23 cellular contexts compared by ENCODE assay signal in the genomic region with DNA sequence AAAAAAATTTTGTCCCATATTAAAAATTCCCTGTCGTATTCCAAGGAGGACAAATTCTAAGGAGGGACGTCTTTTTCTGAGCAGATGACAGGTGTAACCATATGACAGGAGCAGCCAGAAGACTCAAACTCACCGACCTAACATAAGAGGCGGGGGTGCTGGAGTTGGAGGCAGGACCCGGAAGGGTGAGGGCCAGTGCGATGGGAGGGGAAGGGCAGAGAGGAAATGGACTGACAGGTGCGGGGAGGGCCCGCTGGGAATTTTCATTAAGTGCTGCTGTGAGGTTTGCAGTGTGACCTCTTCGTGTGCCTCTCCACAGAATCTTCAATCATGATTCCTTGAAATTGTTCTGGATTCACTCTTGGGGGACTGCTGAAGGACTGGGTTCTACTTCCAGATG.
DNase-seq lines count a peak whose midpoint lies in the region; ATAC-seq, FAIRE-seq and TF ChIP-seq lines count a peak whose summit lies in the region.
"Had no signal": no experiment of that assay in that cellular context is flagged by ENCODE, and none has a peak within 500 bp of the region (broad histone marks: within the 10 kb centered on the region; RNA-seq: fewer than 3 reads in every experiment).

No MANE protein-coding gene starts in this region.

- TF ChIP-seq CTCF in K562 (IDR thresholded peaks at IDR 0.05 in 2 of 3, conservative IDR thresholded peaks at IDR 0.05 in 1 of 3; ENCODE audit: insufficient read depth in 2 of 3, low read depth in 1 of 3, low read length in 3 of 3) (no peak), tibial artery (IDR thresholded peaks at IDR 0.05) (no peak)

- H3K4me3 Mint-ChIP-seq in stimulated activated naive CD8-positive, alpha-beta T cell treated with anti-CD3 and anti-CD28 coated beads, Interleukin-15, amount 100 ng/mL, for 72 hours, result no peak overlapping the region
- H3K4me3 Mint-ChIP-seq: B cell; CD4-positive, alpha-beta T cell; CD8-positive, alpha-beta memory T cell; GM23338; HFFc6 had no signal

- no peak for TF ChIP-seq POLR2A in K562 (conservative IDR thresholded peaks at IDR 0.05)

- in situ Hi-C loops in K562 (cut with MboI), result no loop called here

- H3K27me3 ChIP-seq in K562 (ENCODE audit: control insufficient read depth in 2 of 2, insufficient read depth in 2 of 2, low read length in 2 of 2) (peaks cover 0 to 14% of the 10 kb centered on the region in 2 experiments; a peak in 2 of 5 replicates), tibial artery (peaks cover 0 to 2% of the 10 kb centered on the region in 2 donors)
- H3K27me3 ChIP-seq: BLaER1 had no signal

- CTCF ChIA-PET in K562 (lab: Yijun Ruan, JAX; ENCODE audit: low intra/inter-chr PET ratio), result no interaction called here

- H3K9me3 ChIP-seq in K562 (replicated peaks; ENCODE audit: control insufficient read depth, insufficient read depth, low read depth, low read length) (no peaks in the 10 kb centered on the region), tibial artery (no peaks in the 10 kb centered on the region)
- H3K9me3 ChIP-seq: BLaER1, HAP-1 had no signal

- no peak overlapping the region for H3K27ac Mint-ChIP-seq in stimulated activated naive CD8-positive, alpha-beta T cell treated with anti-CD3 and anti-CD28 coated beads, Interleukin-15, amount 100 ng/mL, for 72 hours
- H3K27ac Mint-ChIP-seq: B cell; CD4-positive, alpha-beta T cell; CD8-positive, alpha-beta memory T cell; GM23338; HFFc6 had no signal

- peak overlapping the region; percentile 40; the same call in 1 of the 2 replicates for H2AFZ ChIP-seq in K562 (ENCODE audit: low read depth, low read length)
- H2AFZ ChIP-seq: GM23338 had no signal

- no peaks in the 10 kb centered on the region for H3K9me1 ChIP-seq in K562 (ENCODE audit: control insufficient read depth, insufficient read depth, low read length)

- no peaks in the 10 kb centered on the region for H3K79me2 ChIP-seq in K562 (ENCODE audit: control insufficient read depth, insufficient read depth, low read length)

- no peak for TF ChIP-seq RAD21 in K562 (CRISPR knock-in tag; conservative IDR thresholded peaks at IDR 0.05 in 1 of 2, IDR thresholded peaks at IDR 0.05 in 1 of 2)

- no peaks in the 10 kb centered on the region for H4K20me1 ChIP-seq in K562 (replicated peaks; ENCODE audit: control insufficient read depth, insufficient read depth, low read length)
- H4K20me1 ChIP-seq: BLaER1 had no signal

- H3K4me2 ChIP-seq in K562 (ENCODE audit: insufficient read depth, low read length), result no peak overlapping the region
- H3K4me2 ChIP-seq: BLaER1, GM23338 had no signal

- intact Hi-C loops in K562 (cut with micrococcal nuclease), result no loop called here
- intact Hi-C loops in tibial artery (cut with DNase I; ENCODE audit: low total_unique reads), result no loop called here

- no peaks in the 10 kb centered on the region for H3K36me3 ChIP-seq in K562 (ENCODE audit: control insufficient read depth, insufficient read depth, low read length)
- H3K36me3 ChIP-seq in tibial artery, result no peaks in the 10 kb centered on the region
- H3K36me3 ChIP-seq: BLaER1, HAP-1 had no signal

- FAIRE-seq in K562 (lab: Jason Lieb, UNC), result no peak
- FAIRE-seq: A204.1, D721Med, GM12878, GM19239 had no signal

- H3K4me1 Mint-ChIP-seq in stimulated activated naive CD8-positive, alpha-beta T cell treated with anti-CD3 and anti-CD28 coated beads, Interleukin-15, amount 100 ng/mL, for 72 hours, result no peaks in the 10 kb centered on the region
- H3K4me1 Mint-ChIP-seq: B cell; CD8-positive, alpha-beta memory T cell had no signal

- POLR2A ChIA-PET in K562 (lab: Yijun Ruan, JAX), result no interaction called here

- BruUV-seq in K562 (replicated peaks; lab: Mats Ljungman, UMichigan), result no TSS peak

- H3K27me3 Mint-ChIP-seq in stimulated activated naive CD8-positive, alpha-beta T cell treated with anti-CD3 and anti-CD28 coated beads, Interleukin-15, amount 100 ng/mL, for 72 hours, result peaks cover 16% of the 10 kb centered on the region

- H3K4me3 ChIP-seq in K562 (no peak overlapping the region), tibial artery (no peak overlapping the region)
- H3K4me3 ChIP-seq: BLaER1, GM12878, GM23338, HAP-1 had no signal

- TF ChIP-seq EP300 in K562 (IDR thresholded peaks at IDR 0.05; ENCODE audit: low read length), result no peak

- no peaks in the 10 kb centered on the region for H3K9me3 Mint-ChIP-seq in stimulated activated naive CD8-positive, alpha-beta T cell treated with anti-CD3 and anti-CD28 coated beads, Interleukin-15, amount 100 ng/mL, for 72 hours
- H3K9me3 Mint-ChIP-seq: CD4-positive, alpha-beta T cell; GM23338 had no signal

- 10% methylated on average over 9 of the region's 9 CpGs for WGBS in K562 (ENCODE audit: insufficient coverage, low coverage, missing lambda C conversion rate)

- H3K9ac ChIP-seq in K562 (ENCODE audit: insufficient read depth in 1 of 2, low read depth in 2 of 2, low read length in 2 of 2), result no peak overlapping the region
- H3K9ac ChIP-seq: BLaER1 had no signal

- H3K4me1 ChIP-seq in K562 (replicated peaks in 1 of 2; ENCODE audit: control insufficient read depth in 2 of 2, insufficient read depth in 2 of 2, low read length in 2 of 2) (peaks cover 0 to 7% of the 10 kb centered on the region in 2 experiments; a peak in 3 of 5 replicates), tibial artery (peaks cover 0 to 29% (median 10%) of the 10 kb centered on the region in 4 donors)
- H3K4me1 ChIP-seq: HAP-1 had no signal

- DNase-seq in NCI-H82 (lab: John Stamatoyannopoulos, UW) (peak; percentile 42), NCI-H82 treated with DMSO at 0.1 percent for 48 hours (lab: John Stamatoyannopoulos, UW; ENCODE audit: unreplicated experiment) (no peak), K562 (ENCODE audit: extremely low read depth in 1 of 4, low spot score in 3 of 4) (peak in 3 of 4 experiments; percentile 6 to 10 (median 7)), tibial artery (no peak)
- DNase-seq in stimulated activated naive CD8-positive, alpha-beta T cell treated with anti-CD3 and anti-CD28 coated beads, Interleukin-15, amount 100 ng/mL, for 72 hours, result no peak
- DNase-seq: CD4-positive, alpha-beta T cell; CD8-positive, alpha-beta memory T cell; DMS 273 treated with DMSO at 0.1 percent for 48 hours; DMS79; EL; GDM1; HFFc6 had no signal

- no peak for ATAC-seq in K562
- ATAC-seq in stimulated activated naive CD8-positive, alpha-beta T cell treated with anti-CD3 and anti-CD28 coated beads, Interleukin-15, amount 100 ng/mL, for 72 hours, result no peak
- no peak for ATAC-seq in SK-N-SH treated with all-trans-retinoic acid at 6 μM for 48 hours
- ATAC-seq: GM12878, GM23338 had no signal

- H3K27ac ChIP-seq in K562 (ENCODE audit: extremely low read depth, low read depth, low read length) (no peak overlapping the region), tibial artery (peak overlapping the region; percentile 51 to 55)
- H3K27ac ChIP-seq: 22Rv1, BLaER1, C4-2B had no signal

TF ChIP-seq in K562, 482 proteins besides CTCF, POLR2A, EP300 and RAD21 (continues in another document):
- peak; percentile 38; the same call in 1 of the 2 replicates for TF ChIP-seq ETV1 (tag; conservative IDR thresholded peaks at IDR 0.05; ENCODE audit: low read depth)
- TF ChIP-seq, protein P1, sequence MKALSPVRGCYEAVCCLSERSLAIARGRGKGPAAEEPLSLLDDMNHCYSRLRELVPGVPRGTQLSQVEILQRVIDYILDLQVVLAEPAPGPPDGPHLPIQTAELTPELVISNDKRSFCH (CRISPR knock-in tag; IDR thresholded peaks at IDR 0.05), result no peak
- TF ChIP-seq, protein P1 (tag; IDR thresholded peaks at IDR 0.05), result no peak
- no peak for TF ChIP-seq GATA2 (CRISPR knock-in tag; IDR thresholded peaks at IDR 0.05)
- no peak for TF ChIP-seq GATAD2A (IDR thresholded peaks at IDR 0.05)
- 0 out of 2 replicates have a peak, but pooled peaks have one; percentile 1 for TF ChIP-seq ZNF24 (IDR thresholded peaks at IDR 0.05)
- TF ChIP-seq NR4A1 (CRISPR knock-in tag; IDR thresholded peaks at IDR 0.05), result no peak
- TF ChIP-seq NR4A1 (tag; IDR thresholded peaks at IDR 0.05), result no peak
- TF ChIP-seq ETV6 (IDR thresholded peaks at IDR 0.05; ENCODE audit: borderline replicate concordance in 1 of 2, low read depth in 2 of 2, low read length in 1 of 2), result no peak
- no peak for TF ChIP-seq ETV6 (CRISPR knock-in tag; IDR thresholded peaks at IDR 0.05; ENCODE audit: borderline replicate concordance)
- no peak for TF ChIP-seq TRIM28 (IDR thresholded peaks at IDR 0.05)
- no peak for TF ChIP-seq CCNT2 (IDR thresholded peaks at IDR 0.05; ENCODE audit: borderline replicate concordance, extremely low read depth, insufficient read length, low read depth, low read length)
- TF ChIP-seq MCM3 (IDR thresholded peaks at IDR 0.05), result no peak
- TF ChIP-seq POLR2AphosphoS5 (IDR thresholded peaks at IDR 0.05; ENCODE audit: control insufficient read depth, insufficient read depth, low read depth, low read length), result no peak

TF ChIP-seq in SK-N-SH treated with all-trans-retinoic acid at 6 μM for 48 hours, 23 proteins besides CTCF, POLR2A, EP300 and RAD21 (continues in another document):
- TF ChIP-seq, protein P2, sequence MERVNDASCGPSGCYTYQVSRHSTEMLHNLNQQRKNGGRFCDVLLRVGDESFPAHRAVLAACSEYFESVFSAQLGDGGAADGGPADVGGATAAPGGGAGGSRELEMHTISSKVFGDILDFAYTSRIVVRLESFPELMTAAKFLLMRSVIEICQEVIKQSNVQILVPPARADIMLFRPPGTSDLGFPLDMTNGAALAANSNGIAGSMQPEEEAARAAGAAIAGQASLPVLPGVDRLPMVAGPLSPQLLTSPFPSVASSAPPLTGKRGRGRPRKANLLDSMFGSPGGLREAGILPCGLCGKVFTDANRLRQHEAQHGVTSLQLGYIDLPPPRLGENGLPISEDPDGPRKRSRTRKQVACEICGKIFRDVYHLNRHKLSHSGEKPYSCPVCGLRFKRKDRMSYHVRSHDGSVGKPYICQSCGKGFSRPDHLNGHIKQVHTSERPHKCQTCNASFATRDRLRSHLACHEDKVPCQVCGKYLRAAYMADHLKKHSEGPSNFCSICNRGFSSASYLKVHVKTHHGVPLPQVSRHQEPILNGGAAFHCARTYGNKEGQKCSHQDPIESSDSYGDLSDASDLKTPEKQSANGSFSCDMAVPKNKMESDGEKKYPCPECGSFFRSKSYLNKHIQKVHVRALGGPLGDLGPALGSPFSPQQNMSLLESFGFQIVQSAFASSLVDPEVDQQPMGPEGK (CRISPR knock-in tag; IDR thresholded peaks at IDR 0.05; ENCODE audit: borderline replicate concordance), result no peak
- no peak for TF ChIP-seq ZC3H10 (CRISPR knock-in tag; IDR thresholded peaks at IDR 0.05)
- TF ChIP-seq, protein P3, sequence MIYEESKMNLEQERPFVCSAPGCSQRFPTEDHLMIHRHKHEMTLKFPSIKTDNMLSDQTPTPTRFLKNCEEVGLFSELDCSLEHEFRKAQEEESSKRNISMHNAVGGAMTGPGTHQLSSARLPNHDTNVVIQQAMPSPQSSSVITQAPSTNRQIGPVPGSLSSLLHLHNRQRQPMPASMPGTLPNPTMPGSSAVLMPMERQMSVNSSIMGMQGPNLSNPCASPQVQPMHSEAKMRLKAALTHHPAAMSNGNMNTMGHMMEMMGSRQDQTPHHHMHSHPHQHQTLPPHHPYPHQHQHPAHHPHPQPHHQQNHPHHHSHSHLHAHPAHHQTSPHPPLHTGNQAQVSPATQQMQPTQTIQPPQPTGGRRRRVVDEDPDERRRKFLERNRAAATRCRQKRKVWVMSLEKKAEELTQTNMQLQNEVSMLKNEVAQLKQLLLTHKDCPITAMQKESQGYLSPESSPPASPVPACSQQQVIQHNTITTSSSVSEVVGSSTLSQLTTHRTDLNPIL (CRISPR knock-in tag; IDR thresholded peaks at IDR 0.05; ENCODE audit: low read depth), result no peak

Comparison
In these comparisons a context has a peak if more than half of its experiments do, and no peak if none do; other contexts are left out.
1. DNase-seq: peak in NCI-H82 (single experiment) and K562 (3 of 4); none in NCI-H82 treated with DMSO at 0.1 percent for 48 hours (single experiment), tibial artery (0 of 2) and stimulated activated naive CD8-positive, alpha-beta T cell treated with anti-CD3 and anti-CD28 coated beads, Interleukin-15, amount 100 ng/mL, for 72 hours (0 of 2).